9 cellular contexts compared by ENCODE assay signal in genomic region chr13:94345374-94346195, GRCh38.
DNase-seq lines count a peak whose midpoint lies in the region; ATAC-seq, FAIRE-seq and TF ChIP-seq lines count a peak whose summit lies in the region.
"Had no signal": no experiment of that assay in that cellular context is flagged by ENCODE, and none has a peak within 500 bp of the region (broad histone marks: within the 10 kb centered on the region; RNA-seq: fewer than 3 reads in every experiment).

No MANE protein-coding gene starts in this region.

- H4K20me1 ChIP-seq in keratinocyte (ENCODE audit: control insufficient read depth, extremely low read depth, insufficient read depth, low read length), result no peaks in the 10 kb centered on the region

- no peaks in the 10 kb centered on the region for H3K79me2 ChIP-seq in keratinocyte (ENCODE audit: control insufficient read depth, insufficient read depth, low read length)

- DNase-seq in DMS153 treated with DMSO at 0.1 percent for 48 hours (lab: John Stamatoyannopoulos, UW; ENCODE audit: unreplicated experiment) (peak; percentile 11), keratinocyte (ENCODE audit: low read depth, low spot score) (no peak), dorsolateral prefrontal cortex (no peak)
- DNase-seq: H7 had no signal

- no peak overlapping the region for H3K4me3 ChIP-seq in keratinocyte (ENCODE audit: control insufficient read depth in 2 of 3, extremely low read depth in 1 of 3, insufficient read depth in 2 of 3, low read depth in 1 of 3, low read length in 3 of 3)
- no peak overlapping the region for H3K4me3 ChIP-seq in dorsolateral prefrontal cortex

- no peaks in the 10 kb centered on the region for H3K9me3 ChIP-seq in keratinocyte (ENCODE audit: control insufficient read depth, low read depth, low read length)

- H3K27ac ChIP-seq in keratinocyte (ENCODE audit: control insufficient read depth, insufficient read depth, low read length) (no peak overlapping the region), dorsolateral prefrontal cortex (no peak overlapping the region)

- TF ChIP-seq CTCF in keratinocyte (optimal IDR thresholded peaks at IDR 0.05 in 1 of 3, IDR thresholded peaks at IDR 0.05 in 1 of 3, conservative IDR thresholded peaks at IDR 0.05 in 1 of 3; ENCODE audit: extremely low read depth in 1 of 3, insufficient read depth in 2 of 3, low read length in 3 of 3), result peak in 2 of 3 experiments; percentile 49 to 59
- peak in 12 of 56 donors; percentile 7 to 31 (median 18) for TF ChIP-seq CTCF in dorsolateral prefrontal cortex (IDR thresholded peaks at IDR 0.05 in 54 of 56, conservative IDR thresholded peaks at IDR 0.05 in 2 of 56; ENCODE audit: low read depth in 1 of 56, partially characterized antibody in 56 of 56)

- no peak overlapping the region for H3K9ac ChIP-seq in keratinocyte (ENCODE audit: control insufficient read depth, extremely low read depth, insufficient read depth, low read length)

- ATAC-seq in HG03442 (IDR thresholded peaks at IDR 0.05; ENCODE audit: unreplicated experiment) (peak; percentile 66), SK-N-SH treated with all-trans-retinoic acid at 6 μM for 48 hours (peak; percentile 90), HG02798 (IDR thresholded peaks at IDR 0.05; ENCODE audit: poor library complexity, unreplicated experiment) (no peak), GM21515 (IDR thresholded peaks at IDR 0.05; ENCODE audit: unreplicated experiment) (no peak), HG03520 (IDR thresholded peaks at IDR 0.05; ENCODE audit: unreplicated experiment) (no peak)

- dilution Hi-C loops in keratinocyte (cut with MboI; ENCODE audit: extremely low pct_ligation_motif_present, low sequenced_read_pairs), result no loop called here

- H3K36me3 ChIP-seq in keratinocyte (ENCODE audit: control insufficient read depth in 2 of 2, extremely low read depth in 1 of 2, insufficient read depth in 2 of 2, low read length in 2 of 2), result no peaks in the 10 kb centered on the region

- intact Hi-C loops in dorsolateral prefrontal cortex (cut with DNase I), result no loop called here

- H3K27me3 ChIP-seq in keratinocyte (ENCODE audit: control insufficient read depth, extremely low read depth, insufficient read depth, low read length) (peaks cover 2% of the 10 kb centered on the region), dorsolateral prefrontal cortex (no peaks in the 10 kb centered on the region)

- peak overlapping the region; percentile 58 for H2AFZ ChIP-seq in keratinocyte (ENCODE audit: control insufficient read depth, low read length)

- FAIRE-seq in keratinocyte (lab: Jason Lieb, UNC), result peak; percentile 87

- peak overlapping the region; percentile 46 for H3K4me2 ChIP-seq in keratinocyte (ENCODE audit: control insufficient read depth, extremely low read depth, insufficient read depth, low read depth, low read length)

- H3K4me1 ChIP-seq in keratinocyte (ENCODE audit: control insufficient read depth, extremely low read depth, insufficient read depth, low read length), result no peaks in the 10 kb centered on the region

- H3K9me1 ChIP-seq in keratinocyte (ENCODE audit: control insufficient read depth, extremely low read depth, insufficient read depth, low read length), result no peaks in the 10 kb centered on the region

TF ChIP-seq in SK-N-SH treated with all-trans-retinoic acid at 6 μM for 48 hours, 23 proteins besides CTCF, POLR2A, EP300 and RAD21:
- no peak for TF ChIP-seq CSDC2 (CRISPR knock-in tag; IDR thresholded peaks at IDR 0.05)
- TF ChIP-seq CSRNP3 (CRISPR knock-in tag; IDR thresholded peaks at IDR 0.05), result no peak
- no peak for TF ChIP-seq PATZ1 (CRISPR knock-in tag; IDR thresholded peaks at IDR 0.05; ENCODE audit: borderline replicate concordance)
- no peak for TF ChIP-seq ARNTL (CRISPR knock-in tag; IDR thresholded peaks at IDR 0.05; ENCODE audit: borderline replicate concordance, low read depth)
- no peak for TF ChIP-seq SNAI2 (CRISPR knock-in tag; IDR thresholded peaks at IDR 0.05)
- TF ChIP-seq POU6F1 (CRISPR knock-in tag; IDR thresholded peaks at IDR 0.05; ENCODE audit: borderline replicate concordance, low read depth), result no peak
- no peak for TF ChIP-seq ZFP3 (CRISPR knock-in tag; IDR thresholded peaks at IDR 0.05)
- no peak for TF ChIP-seq ZFP30 (CRISPR knock-in tag; IDR thresholded peaks at IDR 0.05)
- no peak for TF ChIP-seq ZNF70 (CRISPR knock-in tag; IDR thresholded peaks at IDR 0.05)
- TF ChIP-seq ZC3H10 (CRISPR knock-in tag; IDR thresholded peaks at IDR 0.05), result no peak
- no peak for TF ChIP-seq ZNF565 (CRISPR knock-in tag; conservative IDR thresholded peaks at IDR 0.05; ENCODE audit: low read depth)
- TF ChIP-seq TCF4 (CRISPR knock-in tag; IDR thresholded peaks at IDR 0.05; ENCODE audit: borderline replicate concordance), result no peak
- no peak for TF ChIP-seq ESRRG (CRISPR knock-in tag; IDR thresholded peaks at IDR 0.05)
- TF ChIP-seq TOX (CRISPR knock-in tag; IDR thresholded peaks at IDR 0.05; ENCODE audit: borderline replicate concordance), result no peak
- no peak for TF ChIP-seq GLIS3 (CRISPR knock-in tag; IDR thresholded peaks at IDR 0.05)
- TF ChIP-seq BACH2 (CRISPR knock-in tag; IDR thresholded peaks at IDR 0.05; ENCODE audit: borderline replicate concordance), result no peak
- TF ChIP-seq ZNF8 (CRISPR knock-in tag; IDR thresholded peaks at IDR 0.05), result no peak

Comparison
In these comparisons a context has a peak if more than half of its experiments do, and no peak if none do; other contexts are left out.
1. ATAC-seq: peak in HG03442 (single experiment) and SK-N-SH treated with all-trans-retinoic acid at 6 μM for 48 hours (single experiment); none in HG02798 (single experiment), GM21515 (single experiment) and HG03520 (single experiment).